Comparison of ENCODE assay signal across 33 cellular contexts in the genomic region with DNA sequence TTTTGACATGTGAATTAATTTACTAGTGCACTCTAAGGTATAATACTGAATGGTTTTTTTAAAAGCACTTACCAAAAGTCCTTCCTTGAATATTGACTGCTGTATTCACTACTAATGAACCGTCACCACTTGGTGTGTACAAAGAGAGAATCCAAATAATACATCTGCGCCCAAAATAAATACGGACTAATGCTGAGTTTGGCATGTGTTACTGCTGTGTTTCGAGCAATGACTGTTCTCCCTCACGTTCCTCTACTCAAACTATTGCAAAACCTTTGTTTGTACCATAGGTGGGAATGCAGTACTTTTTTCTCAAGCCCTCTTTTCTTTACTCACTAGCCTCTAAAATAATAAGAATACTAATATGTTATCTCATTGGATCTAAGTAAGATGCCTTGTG.
DNase-seq lines count a peak whose midpoint lies in the region; ATAC-seq and TF ChIP-seq lines count a peak whose summit lies in the region.
"Had no signal": no experiment of that assay in that cellular context is flagged by ENCODE, and none has a peak within 500 bp of the region (broad histone marks: within the 10 kb centered on the region; RNA-seq: fewer than 3 reads in every experiment).

No MANE protein-coding gene starts in this region.

- TF ChIP-seq CTCF in gastroesophageal sphincter (IDR thresholded peaks at IDR 0.05), result no peak

- ATAC-seq in gastroesophageal sphincter, result peak; percentile 46
- ATAC-seq in HG03196 (IDR thresholded peaks at IDR 0.05; ENCODE audit: unreplicated experiment), result no peak
- ATAC-seq in GM18868 (IDR thresholded peaks at IDR 0.05; ENCODE audit: unreplicated experiment), result no peak
- no peak for ATAC-seq in naive thymus-derived CD4-positive, alpha-beta T cell
- ATAC-seq: A549; activated naive CD4-positive, alpha-beta T cell treated with anti-CD3 and anti-CD28 coated beads, Interleukin-2, amount 50 U/mL, for 72 hours; activated T-helper 17 cell treated with anti-CD3 and anti-CD28 coated beads, Interleukin-2, amount 50 U/mL, for 72 hours; left lung; naive thymus-derived CD8-positive, alpha-beta T cell; stimulated activated naive B cell treated with anti-CD40 and anti-IgM and Interleukin-4, amounts not matched to agents 10 μg/mL and 1 μg/mL and 100 μg/mL, for 72 hours had no signal

- H3K4me1 ChIP-seq in gastroesophageal sphincter, result no peaks in the 10 kb centered on the region
- H3K4me1 ChIP-seq in naive thymus-derived CD4-positive, alpha-beta T cell (ENCODE audit: control insufficient read depth in 2 of 2, insufficient read depth in 2 of 2, low read length in 2 of 2), result no peaks in the 10 kb centered on the region
- H3K4me1 ChIP-seq: A549, left lung had no signal

- CTCF ChIA-PET in naive thymus-derived CD4-positive, alpha-beta T cell (lab: Charles Lee), result no interaction called here

- H3K4me1 Mint-ChIP-seq in naive thymus-derived CD4-positive, alpha-beta T cell, result peaks cover 0 to 3% (median 0%) of the 10 kb centered on the region in 7 donors
- H3K4me1 Mint-ChIP-seq: activated T-helper 17 cell treated with anti-CD3 and anti-CD28 coated beads, Interleukin-2, amount 50 U/mL, for 72 hours; CD8-positive, alpha-beta memory T cell had no signal

- H3K27me3 Mint-ChIP-seq in naive thymus-derived CD4-positive, alpha-beta T cell, result peaks cover 6 to 14% (median 6%) of the 10 kb centered on the region in 5 donors
- H3K27me3 Mint-ChIP-seq: activated B cell treated with CpG ODN at 0.5 μM for 24 hours; B cell; stimulated activated naive B cell treated with anti-CD40 and anti-IgM and Interleukin-4, amounts not matched to agents 10 μg/mL and 1 μg/mL and 100 μg/mL, for 72 hours had no signal

- no peaks in the 10 kb centered on the region for H3K9me3 ChIP-seq in gastroesophageal sphincter
- H3K9me3 ChIP-seq in naive thymus-derived CD4-positive, alpha-beta T cell (ENCODE audit: control insufficient read depth in 2 of 3, low read length in 3 of 3), result no peaks in the 10 kb centered on the region
- H3K9me3 ChIP-seq: A549, left lung had no signal

- POLR2A ChIA-PET in naive thymus-derived CD4-positive, alpha-beta T cell (lab: Charles Lee), result no interaction called here

- intact Hi-C loops in naive thymus-derived CD4-positive, alpha-beta T cell (cut with micrococcal nuclease), result no loop called here

- DNase-seq in DMS153 (lab: John Stamatoyannopoulos, UW) (peak; percentile 83), NCI-H128 (lab: John Stamatoyannopoulos, UW; ENCODE audit: unreplicated experiment) (peak; percentile 20), NCI-H748 (lab: John Stamatoyannopoulos, UW; ENCODE audit: unreplicated experiment) (peak; percentile 72), NCI-H187 (lab: John Stamatoyannopoulos, UW) (no peak)
- DNase-seq in naive thymus-derived CD4-positive, alpha-beta T cell, result no peak
- DNase-seq: activated B cell treated with CpG ODN at 0.5 μM for 24 hours; activated CD4-positive, alpha-beta T cell treated with anti-CD3 and anti-CD28 coated beads, Interleukin-2, amount 50 U/mL, for 48 hours; activated CD8-positive, alpha-beta memory T cell treated with anti-CD3 and anti-CD28 coated beads, Interleukin-2, amount 50 U/mL, for 48 hours; anterior cingulate cortex; CD8-positive, alpha-beta memory T cell; central memory CD4-positive, alpha-beta T cell; DND-41; dorsolateral prefrontal cortex; foreskin fibroblast; Karpas-422; left lung; MV-4-11; naive thymus-derived CD8-positive, alpha-beta T cell; NCI-H526 treated with DMSO at 0.1 percent for 48 hours; OCI-M1; retina; stimulated activated CD4-positive, alpha-beta T cell treated with anti-CD3 and anti-CD28 coated beads, Interleukin-12 subunit alpha, Interleukin-12 subunit beta, amount 100 ng/mL, for 4 hours; stimulated activated CD4-positive, alpha-beta T cell treated with anti-CD3 and anti-CD28 coated beads, Interleukin-4, amount 100 ng/mL, for 24 hours; stimulated activated naive B cell treated with anti-CD40 and anti-IgM and Interleukin-4, amounts not matched to agents 10 μg/mL and 1 μg/mL and 100 μg/mL, for 72 hours; T1000 had no signal

- 57 to 84% methylated on average over 5 of the region's 5 CpGs for WGBS in gastroesophageal sphincter (ENCODE audit: low coverage in 1 of 2), 2 donors

- TF ChIP-seq POLR2A in gastroesophageal sphincter (IDR thresholded peaks at IDR 0.05), result no peak

- H3K36me3 ChIP-seq in gastroesophageal sphincter, result no peaks in the 10 kb centered on the region
- no peaks in the 10 kb centered on the region for H3K36me3 ChIP-seq in naive thymus-derived CD4-positive, alpha-beta T cell (ENCODE audit: control insufficient read depth in 2 of 3, insufficient read depth in 3 of 3, low read length in 3 of 3)
- H3K36me3 ChIP-seq: left lung had no signal

- TF ChIP-seq EP300 in gastroesophageal sphincter (IDR thresholded peaks at IDR 0.05), result no peak

- no peaks in the 10 kb centered on the region for H3K27me3 ChIP-seq in gastroesophageal sphincter
- H3K27me3 ChIP-seq in naive thymus-derived CD4-positive, alpha-beta T cell (ENCODE audit: control insufficient read depth in 2 of 2, insufficient read depth in 2 of 2, low read length in 2 of 2), result no peaks in the 10 kb centered on the region
- H3K27me3 ChIP-seq: dorsolateral prefrontal cortex, left lung had no signal

- peaks cover 0 to 4% (median 0%) of the 10 kb centered on the region in 11 donors for H3K9me3 Mint-ChIP-seq in naive thymus-derived CD4-positive, alpha-beta T cell
- H3K9me3 Mint-ChIP-seq: activated B cell treated with CpG ODN at 0.5 μM for 24 hours; activated naive CD4-positive, alpha-beta T cell treated with anti-CD3 and anti-CD28 coated beads, Interleukin-2, amount 50 U/mL, for 72 hours; activated T-helper 17 cell treated with anti-CD3 and anti-CD28 coated beads, Interleukin-2, amount 50 U/mL, for 72 hours; CD8-positive, alpha-beta memory T cell; mesothelial cell of epicardium; naive thymus-derived CD8-positive, alpha-beta T cell had no signal

- no peak overlapping the region for H3K4me3 ChIP-seq in gastroesophageal sphincter
- H3K4me3 ChIP-seq in naive thymus-derived CD4-positive, alpha-beta T cell (ENCODE audit: low read length), result no peak overlapping the region
- H3K4me3 ChIP-seq: A549, dorsolateral prefrontal cortex, left lung had no signal

- H3K4me3 Mint-ChIP-seq in naive thymus-derived CD4-positive, alpha-beta T cell, result no peak overlapping the region
- H3K4me3 Mint-ChIP-seq: activated B cell treated with CpG ODN at 0.5 μM for 24 hours; activated T-helper 17 cell treated with anti-CD3 and anti-CD28 coated beads, Interleukin-2, amount 50 U/mL, for 72 hours; B cell; CD8-positive, alpha-beta memory T cell; mesothelial cell of epicardium; naive thymus-derived CD8-positive, alpha-beta T cell; stimulated activated naive B cell treated with anti-CD40 and anti-IgM and Interleukin-4, amounts not matched to agents 10 μg/mL and 1 μg/mL and 100 μg/mL, for 72 hours had no signal

- no peaks in the 10 kb centered on the region for H3K36me3 Mint-ChIP-seq in naive thymus-derived CD4-positive, alpha-beta T cell
- H3K36me3 Mint-ChIP-seq: activated naive CD4-positive, alpha-beta T cell treated with anti-CD3 and anti-CD28 coated beads, Interleukin-2, amount 50 U/mL, for 72 hours; mesothelial cell of epicardium; naive thymus-derived CD8-positive, alpha-beta T cell had no signal

- H3K27ac ChIP-seq in gastroesophageal sphincter, result no peak overlapping the region
- H3K27ac ChIP-seq in naive thymus-derived CD4-positive, alpha-beta T cell (ENCODE audit: low read depth, low read length), result no peak overlapping the region
- H3K27ac ChIP-seq: A549, left lung had no signal

- H3K27ac Mint-ChIP-seq in naive thymus-derived CD4-positive, alpha-beta T cell, result no peak overlapping the region
- H3K27ac Mint-ChIP-seq: activated B cell treated with CpG ODN at 0.5 μM for 24 hours; activated naive CD4-positive, alpha-beta T cell treated with anti-CD3 and anti-CD28 coated beads, Interleukin-2, amount 50 U/mL, for 72 hours; activated T-helper 17 cell treated with anti-CD3 and anti-CD28 coated beads, Interleukin-2, amount 50 U/mL, for 72 hours; B cell; CD8-positive, alpha-beta memory T cell; mesothelial cell of epicardium; naive thymus-derived CD8-positive, alpha-beta T cell; stimulated activated naive B cell treated with anti-CD40 and anti-IgM and Interleukin-4, amounts not matched to agents 10 μg/mL and 1 μg/mL and 100 μg/mL, for 72 hours had no signal

Comparison
In these comparisons a context has a peak if more than half of its experiments do, and no peak if none do; other contexts are left out.
1. DNase-seq: peak in DMS153 (single experiment), NCI-H128 (single experiment) and NCI-H748 (single experiment); none in NCI-H187 (0 of 2) and naive thymus-derived CD4-positive, alpha-beta T cell (0 of 9).